In the genomic region with DNA sequence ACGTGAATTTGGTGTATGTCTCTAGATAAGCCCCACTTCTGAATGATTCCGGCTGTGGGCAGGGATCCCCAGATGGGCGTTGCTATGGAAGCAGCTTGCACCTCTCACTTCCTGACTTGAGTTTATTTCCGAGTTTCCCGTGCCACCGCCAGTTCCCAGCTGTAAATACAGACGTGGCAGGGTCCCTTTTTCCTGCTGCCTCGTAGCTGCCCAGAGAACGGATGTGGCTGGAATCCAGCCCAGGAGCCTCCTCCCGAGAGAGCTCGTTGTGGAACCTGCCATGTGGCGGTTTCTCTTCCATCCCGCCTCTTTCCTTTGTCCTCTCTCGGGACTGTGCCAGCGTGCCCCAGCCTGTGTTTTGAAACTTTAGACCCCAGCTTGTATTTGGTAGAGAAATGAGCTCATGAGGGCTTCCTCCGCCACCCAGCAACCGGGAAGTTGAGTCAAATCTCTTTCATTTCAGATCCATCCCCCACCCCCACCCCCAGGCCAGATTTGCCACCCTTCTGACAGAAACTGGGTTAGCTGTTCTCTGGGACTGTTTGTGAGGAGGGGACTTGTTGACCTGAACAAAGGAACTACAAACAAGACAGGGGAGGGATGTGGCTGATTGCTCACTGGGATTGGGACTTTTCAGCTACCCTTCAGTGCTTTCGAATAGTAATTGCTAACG, we compare ENCODE assay signal across 8 cellular contexts.
A peak's percentile ranks its signal among the peaks of the same experiment; 100 is the strongest.
DNase-seq lines count a peak whose midpoint lies in the region; ATAC-seq and TF ChIP-seq lines count a peak whose summit lies in the region.

No MANE protein-coding gene starts in this region.

- H3K9me3 ChIP-seq in AG04450 (ENCODE audit: control insufficient read depth, insufficient read depth, low read length), result no peaks in the 10 kb centered on the region

- POLR2A ChIA-PET in AG04450 (lab: Yijun Ruan, JAX), result interaction anchor here (0.6 to 2.5 kb wide), 17 partner anchors 11 to 371 kb away, joined by 3 to 20 read pairs (median 4); a partner anchor contains a TSS

- no peak for TF ChIP-seq CTCF in AG04450 (IDR thresholded peaks at IDR 0.05; ENCODE audit: low read depth, low read length)

- DNase-seq in AG04450 (ENCODE audit: low read depth, low spot score) (peak; percentile 74), NCI-H510A (lab: John Stamatoyannopoulos, UW) (peak; percentile 74), amniotic epithelial cell (ENCODE audit: low read depth) (peak; percentile 60), left ventricle myocardium superior (peak; percentile 76), renal cortical epithelial cell (ENCODE audit: low read depth) (peak; percentile 64)

- no peaks in the 10 kb centered on the region for H3K27me3 ChIP-seq in AG04450 (ENCODE audit: control insufficient read depth, insufficient read depth, low read length)

- intact Hi-C loops in left ventricle myocardium superior (cut with micrococcal nuclease), result no loop called here

- ATAC-seq in GM18511 (IDR thresholded peaks at IDR 0.05; ENCODE audit: unreplicated experiment), result peak; percentile 30
- peak; percentile 49 for ATAC-seq in left ventricle myocardium superior
- no peak for ATAC-seq in HG02610 (IDR thresholded peaks at IDR 0.05; ENCODE audit: unreplicated experiment)
- ATAC-seq in GM21723 (IDR thresholded peaks at IDR 0.05; ENCODE audit: unreplicated experiment), result no peak

- H3K27ac ChIP-seq in AG04450 (ENCODE audit: low read depth, low read length), result peak overlapping the region; percentile 99

- H3K4me3 ChIP-seq in AG04450 (ENCODE audit: low read depth, low read length), result peak overlapping the region; percentile 51

- CTCF ChIA-PET in AG04450 (lab: Charles Lee), result interaction anchor here (0.5 to 2.6 kb wide), 5 partner anchors 91 to 959 kb away, joined by 3 to 14 read pairs (median 5); no protein-coding TSS in a partner anchor

Comparison
In these comparisons a context has a peak if more than half of its experiments do, and no peak if none do; other contexts are left out.
1. ATAC-seq: peak in GM18511 (single experiment) and left ventricle myocardium superior (single experiment); none in HG02610 (single experiment) and GM21723 (single experiment).
2. Peak in every context shown above with its lines, with median percentiles within 50 percentile points of each other: DNase-seq.